8 cellular contexts compared by ENCODE assay signal in genomic region chr2:46493241-46493970, GRCh38. TPM values are rescaled to one million over a fixed set of nuclear protein-coding genes. Genes with fewer than 3 reads are reported as not detected.
A peak's percentile ranks its signal among the peaks of the same experiment; 100 is the strongest.
DNase-seq lines count a peak whose midpoint lies in the region; ATAC-seq and TF ChIP-seq lines count a peak whose summit lies in the region.

No MANE protein-coding gene starts in this region.

- H3K9me3 ChIP-seq in body of pancreas (no peaks in the 10 kb centered on the region), left ventricle myocardium inferior (replicated peaks) (no peaks in the 10 kb centered on the region)

- no peak for TF ChIP-seq CTCF in fibroblast of villous mesenchyme (IDR thresholded peaks at IDR 0.05; ENCODE audit: insufficient read depth, low read depth, low read length)
- no peak for TF ChIP-seq CTCF in body of pancreas (IDR thresholded peaks at IDR 0.05)
- TF ChIP-seq CTCF in left ventricle myocardium inferior (IDR thresholded peaks at IDR 0.05; ENCODE audit: borderline replicate concordance) = no peak

- TF ChIP-seq POLR2A in GM18505 (IDR thresholded peaks at IDR 0.05; ENCODE audit: borderline replicate concordance, extremely low read depth, insufficient read depth, insufficient read length) = no peak
- TF ChIP-seq POLR2A in body of pancreas (IDR thresholded peaks at IDR 0.05) = no peak

- H3K27ac ChIP-seq in body of pancreas (no peak overlapping the region), left ventricle myocardium inferior (replicated peaks) (no peak overlapping the region)

- no peaks in the 10 kb centered on the region for H3K27me3 ChIP-seq in body of pancreas
- H3K27me3 ChIP-seq in left ventricle myocardium inferior (ENCODE audit: low read depth) = no peaks in the 10 kb centered on the region

- peak; percentile 52 for ATAC-seq in GM18505 (IDR thresholded peaks at IDR 0.05; ENCODE audit: unreplicated experiment)
- ATAC-seq in GM21825 (IDR thresholded peaks at IDR 0.05; ENCODE audit: unreplicated experiment) = peak; percentile 55
- no peak for ATAC-seq in body of pancreas

- DNase-seq in M059J (ENCODE audit: low read depth) (peak; percentile 64), fibroblast of villous mesenchyme (ENCODE audit: low read depth) (peak; percentile 78), NK-92 (lab: John Stamatoyannopoulos, UW; ENCODE audit: unreplicated experiment) (no peak), body of pancreas (no peak), RKO (ENCODE audit: low spot score) (no peak), left ventricle myocardium inferior (no peak)

- 74 to 82% methylated on average over 8 of the region's 8 CpGs for WGBS in body of pancreas, 2 donors

- no peak overlapping the region for H3K4me3 ChIP-seq in fibroblast of villous mesenchyme (ENCODE audit: low read depth, low read length)
- H3K4me3 ChIP-seq in body of pancreas = no peak overlapping the region
- no peak overlapping the region for H3K4me3 ChIP-seq in left ventricle myocardium inferior

- H3K4me1 ChIP-seq in body of pancreas = peaks cover 10% of the 10 kb centered on the region
- H3K4me1 ChIP-seq in left ventricle myocardium inferior = peaks cover 42% of the 10 kb centered on the region

- H3K36me3 ChIP-seq in body of pancreas (replicated peaks in 1 of 2; ENCODE audit: insufficient read depth in 1 of 2, low read depth in 2 of 2) (no peaks in the 10 kb centered on the region), left ventricle myocardium inferior (no peaks in the 10 kb centered on the region)

- intact Hi-C loops in body of pancreas (cut with DNase I) = no loop called here
- intact Hi-C loops in left ventricle myocardium inferior (cut with micrococcal nuclease) = no loop called here

RNA-seq across cellular contexts. Expression of gene TMEM247, which starts 14.0 kb away (rescaled TPM):
- not detected in 2 replicates for total RNA-seq in M059J (2014; rRNA removed; shearing (Covaris generic))
- total RNA-seq in fibroblast of villous mesenchyme (0.32 TPM in 1 of 2 replicates, not detected in the other), body of pancreas (not detected), left ventricle myocardium inferior (not detected)

RNA-seq across cellular contexts. Expression of gene RHOQ, which starts 48.9 kb away (rescaled TPM):
- 33.3 and 42.0 TPM in 2 replicates for total RNA-seq in M059J (2014; rRNA removed; shearing (Covaris generic))
- total RNA-seq in fibroblast of villous mesenchyme = 74.4 and 93.7 TPM in 2 replicates
- total RNA-seq in body of pancreas = 10 to 100 TPM; 36.1 to 46.5 TPM
- total RNA-seq in left ventricle myocardium inferior = 380 TPM

RNA-seq across cellular contexts. Expression of gene ATP6V1E2, which starts 49.0 kb away (rescaled TPM):
- 2.5 and 6.2 TPM in 2 replicates for total RNA-seq in M059J (2014; rRNA removed; shearing (Covaris generic))
- total RNA-seq in fibroblast of villous mesenchyme (2.6 and 3.2 TPM in 2 replicates), body of pancreas (1 to 10 TPM in 1 of 2 donors, under 1 TPM in 1; 0.99 to 2.9 TPM), left ventricle myocardium inferior (9.1 TPM)

Comparison
In these comparisons a context has a peak if more than half of its experiments do, and no peak if none do; other contexts are left out.
1. DNase-seq: peak in M059J (single experiment) and fibroblast of villous mesenchyme (single experiment); none in NK-92 (single experiment), body of pancreas (0 of 4), RKO (single experiment) and left ventricle myocardium inferior (single experiment).